8 cellular contexts compared by ENCODE assay signal in the genomic region with DNA sequence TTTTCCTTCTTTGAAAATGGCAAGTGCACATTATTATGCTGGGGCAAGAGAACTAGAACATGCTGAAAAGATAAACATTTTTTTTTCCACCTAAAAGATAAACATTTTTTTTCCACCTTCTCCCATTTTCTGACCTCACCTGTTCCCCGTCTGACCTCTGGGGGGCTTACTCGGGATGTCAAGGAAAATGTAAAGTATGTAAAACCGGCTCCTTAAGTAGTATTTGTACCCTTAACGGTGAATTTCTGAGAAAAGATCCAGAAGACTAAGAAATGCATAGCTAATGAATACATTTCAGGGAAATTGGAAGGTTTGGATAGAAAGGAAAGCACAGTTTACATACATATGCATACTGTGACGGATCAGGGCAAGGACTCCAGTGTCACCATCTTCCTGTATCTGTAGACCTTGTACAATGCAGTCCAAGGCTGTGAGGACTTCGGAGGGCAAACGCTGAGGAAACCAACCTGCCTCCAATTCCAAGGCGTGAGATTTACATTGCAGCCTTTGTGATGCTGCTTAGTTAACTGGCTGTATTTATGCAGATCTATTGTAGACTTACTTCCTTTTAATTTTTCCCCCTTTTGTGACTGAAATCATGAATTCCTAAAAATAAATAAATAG.
DNase-seq lines count a peak whose midpoint lies in the region; ATAC-seq and TF ChIP-seq lines count a peak whose summit lies in the region.

No MANE protein-coding gene starts in this region.

- intact Hi-C loops in esophagus squamous epithelium (cut with DNase I) = no loop called here

- H3K9ac ChIP-seq in endocrine pancreas (ENCODE audit: control insufficient read depth, insufficient read depth, low read length) = no peak overlapping the region

- WGBS in esophagus squamous epithelium, 2 donors = 6 to 7% methylated on average over 8 of the region's 8 CpGs

- DNase-seq in NCI-H1105 treated with DMSO at 0.1 percent for 48 hours (lab: John Stamatoyannopoulos, UW) (peak; percentile 49), NCI-H1105 (lab: John Stamatoyannopoulos, UW) (no peak), NCI-H2227 (lab: John Stamatoyannopoulos, UW; ENCODE audit: unreplicated experiment) (peak; percentile 25), retinal pigment epithelial cell (ENCODE audit: low read depth) (no peak), esophagus squamous epithelium (lab: John Stamatoyannopoulos, UW) (no peak)
- DNase-seq in central memory CD4-positive, alpha-beta T cell = no peak

- ATAC-seq in GM19035 (IDR thresholded peaks at IDR 0.05; ENCODE audit: unreplicated experiment) = no peak

- H3K27me3 ChIP-seq in endocrine pancreas (ENCODE audit: control insufficient read depth, insufficient read depth, low read length) = no peaks in the 10 kb centered on the region
- H3K27me3 ChIP-seq in esophagus squamous epithelium = peaks cover 0 to 63% (median 3%) of the 10 kb centered on the region in 4 donors

- H3K4me1 ChIP-seq in endocrine pancreas (ENCODE audit: control insufficient read depth, insufficient read depth, low read length) (no peaks in the 10 kb centered on the region), esophagus squamous epithelium (peaks cover 12 to 27% (median 15%) of the 10 kb centered on the region in 3 donors)

- no peak for TF ChIP-seq POLR2A in esophagus squamous epithelium (IDR thresholded peaks at IDR 0.05)

- peak; percentile 41 for TF ChIP-seq CTCF in retinal pigment epithelial cell (conservative IDR thresholded peaks at IDR 0.05; ENCODE audit: low read depth, low read length)
- TF ChIP-seq CTCF in esophagus squamous epithelium (IDR thresholded peaks at IDR 0.05) = no peak

- no peak overlapping the region for H3K27ac ChIP-seq in esophagus squamous epithelium

- H3K9me3 ChIP-seq in endocrine pancreas (ENCODE audit: control insufficient read depth, low read length) (no peaks in the 10 kb centered on the region), esophagus squamous epithelium (no peaks in the 10 kb centered on the region)

- H3K4me3 ChIP-seq in endocrine pancreas (ENCODE audit: control insufficient read depth, insufficient read depth, low read length) (peak overlapping the region; percentile 44), retinal pigment epithelial cell (ENCODE audit: low read length) (peak overlapping the region; percentile 77), esophagus squamous epithelium (peak overlapping the region in 2 of 4 donors; percentile 50 to 68)

- no peaks in the 10 kb centered on the region for H3K36me3 ChIP-seq in endocrine pancreas (ENCODE audit: control insufficient read depth, insufficient read depth, low read length)
- H3K36me3 ChIP-seq in esophagus squamous epithelium = no peaks in the 10 kb centered on the region

Comparison
In these comparisons a context has a peak if more than half of its experiments do, and no peak if none do; other contexts are left out.
1. DNase-seq: peak in NCI-H1105 treated with DMSO at 0.1 percent for 48 hours (single experiment) and NCI-H2227 (single experiment); none in NCI-H1105 (single experiment), retinal pigment epithelial cell (single experiment), central memory CD4-positive, alpha-beta T cell (single experiment) and esophagus squamous epithelium (single experiment).